In genomic region chr2:1300284-1300683, GRCh38 we compare ENCODE assay signal across 33 cellular contexts.
"Had no signal": no experiment of that assay in that cellular context is flagged by ENCODE, and none has a peak within 500 bp of the region (broad histone marks: within the 10 kb centered on the region; RNA-seq: fewer than 3 reads in every experiment).

No MANE protein-coding gene starts in this region.

- H3K36me3 ChIP-seq: ascending aorta had no signal

- H3K9me3 Mint-ChIP-seq: activated B cell treated with CpG ODN at 0.5 μM for 24 hours; activated CD4-positive, alpha-beta memory T cell treated with anti-CD3 and anti-CD28 coated beads for 36 hours; activated CD4-positive, alpha-beta T cell treated with anti-CD3 and anti-CD28 coated beads, Interleukin-2, amount 10 ng/mL, durations not matched to agents 24 days and 14 days; activated CD8-positive, alpha-beta T cell treated with anti-CD3 and anti-CD28 coated beads for 36 hours; activated naive CD4-positive, alpha-beta T cell treated with anti-CD3 and anti-CD28 coated beads, Interleukin-2, amount 10 ng/mL, durations not matched to agents 7 days and 5 days; activated naive CD4-positive, alpha-beta T cell treated with anti-CD3 and anti-CD28 coated beads, Interleukin-2, amount 50 U/mL, for 24 hours; activated naive CD8-positive, alpha-beta T cell treated with anti-CD3 and anti-CD28 coated beads, Interleukin-2, amount 10 ng/mL, durations not matched to agents 7 days and 5 days; activated naive CD8-positive, alpha-beta T cell treated with anti-CD3 and anti-CD28 coated beads, Interleukin-2, amount 50 U/mL, for 24 hours; activated T-cell treated with anti-CD3 and anti-CD28 coated beads, Interleukin-2, amount 50 U/mL, for 24 hours; activated T-helper 2 cell treated with anti-CD3 and anti-CD28 coated beads, Interferon-gamma antibody, Interleukin-2, Interleukin-4, amounts not matched to agents 10 μg/mL and 5 μg/mL and 100 μg/mL, durations not matched to agents 14 hours and 24 hours and 36 hours; T-helper 1 cell treated with Interleukin-12 subunit alpha and Interleukin-12 subunit beta and Interleukin-4 antibody, amounts not matched to agents 30 μg/mL and 1 μg/mL, for 36 hours; T-helper 2 cell treated with Interferon-gamma antibody and Interleukin-4, amounts not matched to agents 5 μg/mL and 100 μg/mL, for 36 hours had no signal

- H3K4me3 Mint-ChIP-seq: activated B cell treated with CpG ODN at 0.5 μM for 24 hours; activated CD4-positive, alpha-beta memory T cell treated with anti-CD3 and anti-CD28 coated beads for 36 hours; activated CD4-positive, alpha-beta T cell treated with anti-CD3 and anti-CD28 coated beads, Interleukin-2, amount 10 ng/mL, durations not matched to agents 24 days and 14 days; activated CD8-positive, alpha-beta T cell treated with anti-CD3 and anti-CD28 coated beads for 36 hours; activated naive CD4-positive, alpha-beta T cell treated with anti-CD3 and anti-CD28 coated beads, Interleukin-2, amount 10 ng/mL, durations not matched to agents 7 days and 5 days; activated naive CD4-positive, alpha-beta T cell treated with anti-CD3 and anti-CD28 coated beads, Interleukin-2, amount 50 U/mL, for 24 hours; activated naive CD8-positive, alpha-beta T cell; activated naive CD8-positive, alpha-beta T cell treated with anti-CD3 and anti-CD28 coated beads, Interleukin-2, amount 10 ng/mL, durations not matched to agents 7 days and 5 days; activated naive CD8-positive, alpha-beta T cell treated with anti-CD3 and anti-CD28 coated beads, Interleukin-2, amount 50 U/mL, for 24 hours; activated T-cell treated with anti-CD3 and anti-CD28 coated beads, Interleukin-2, amount 50 U/mL, for 24 hours; brain; T-helper 1 cell treated with Interleukin-12 subunit alpha and Interleukin-12 subunit beta and Interleukin-4 antibody, amounts not matched to agents 30 μg/mL and 1 μg/mL, for 36 hours; T-helper 2 cell treated with Interferon-gamma antibody and Interleukin-4, amounts not matched to agents 5 μg/mL and 100 μg/mL, for 36 hours had no signal

- H3K27ac ChIP-seq: ascending aorta, VCaP had no signal

- H3K4me1 Mint-ChIP-seq: activated CD4-positive, alpha-beta T cell treated with anti-CD3 and anti-CD28 coated beads, Interleukin-2, amount 10 ng/mL, durations not matched to agents 24 days and 14 days; activated naive CD4-positive, alpha-beta T cell treated with anti-CD3 and anti-CD28 coated beads, Interleukin-2, amount 10 ng/mL, durations not matched to agents 7 days and 5 days; activated naive CD8-positive, alpha-beta T cell treated with anti-CD3 and anti-CD28 coated beads, Interleukin-2, amount 10 ng/mL, durations not matched to agents 7 days and 5 days had no signal

- H3K27me3 Mint-ChIP-seq: activated B cell treated with CpG ODN at 0.5 μM for 24 hours; activated CD4-positive, alpha-beta memory T cell treated with anti-CD3 and anti-CD28 coated beads for 36 hours; activated CD4-positive, alpha-beta T cell treated with anti-CD3 and anti-CD28 coated beads, Interleukin-2, amount 10 ng/mL, durations not matched to agents 24 days and 14 days; activated CD8-positive, alpha-beta T cell treated with anti-CD3 and anti-CD28 coated beads for 36 hours; activated naive CD4-positive, alpha-beta T cell treated with anti-CD3 and anti-CD28 coated beads, Interleukin-2, amount 10 ng/mL, durations not matched to agents 7 days and 5 days; activated naive CD4-positive, alpha-beta T cell treated with anti-CD3 and anti-CD28 coated beads, Interleukin-2, amount 50 U/mL, for 24 hours; activated naive CD8-positive, alpha-beta T cell; activated naive CD8-positive, alpha-beta T cell treated with anti-CD3 and anti-CD28 coated beads, Interleukin-2, amount 10 ng/mL, durations not matched to agents 7 days and 5 days; activated naive CD8-positive, alpha-beta T cell treated with anti-CD3 and anti-CD28 coated beads, Interleukin-2, amount 50 U/mL, for 24 hours; activated T-cell treated with anti-CD3 and anti-CD28 coated beads, Interleukin-2, amount 50 U/mL, for 24 hours had no signal

- H3K27me3 ChIP-seq: ascending aorta had no signal

- ATAC-seq: activated CD8-positive, alpha-beta T cell treated with anti-CD3 and anti-CD28 coated beads for 36 hours; activated naive CD8-positive, alpha-beta T cell treated with anti-CD3 and anti-CD28 coated beads, Interleukin-2, amount 50 U/mL, for 24 hours had no signal

- FAIRE-seq: TTC549 had no signal

- H3K27ac Mint-ChIP-seq: activated B cell treated with CpG ODN at 0.5 μM for 24 hours; activated CD4-positive, alpha-beta memory T cell treated with anti-CD3 and anti-CD28 coated beads for 36 hours; activated CD4-positive, alpha-beta T cell treated with anti-CD3 and anti-CD28 coated beads, Interleukin-2, amount 10 ng/mL, durations not matched to agents 24 days and 14 days; activated CD8-positive, alpha-beta T cell treated with anti-CD3 and anti-CD28 coated beads for 36 hours; activated naive CD4-positive, alpha-beta T cell treated with anti-CD3 and anti-CD28 coated beads, Interleukin-2, amount 10 ng/mL, durations not matched to agents 7 days and 5 days; activated naive CD4-positive, alpha-beta T cell treated with anti-CD3 and anti-CD28 coated beads, Interleukin-2, amount 50 U/mL, for 24 hours; activated naive CD8-positive, alpha-beta T cell; activated naive CD8-positive, alpha-beta T cell treated with anti-CD3 and anti-CD28 coated beads, Interleukin-2, amount 10 ng/mL, durations not matched to agents 7 days and 5 days; activated naive CD8-positive, alpha-beta T cell treated with anti-CD3 and anti-CD28 coated beads, Interleukin-2, amount 50 U/mL, for 24 hours; activated T-cell treated with anti-CD3 and anti-CD28 coated beads, Interleukin-2, amount 50 U/mL, for 24 hours; activated T-helper 2 cell treated with anti-CD3 and anti-CD28 coated beads, Interferon-gamma antibody, Interleukin-2, Interleukin-4, amounts not matched to agents 10 μg/mL and 5 μg/mL and 100 μg/mL, durations not matched to agents 14 hours and 24 hours and 36 hours; brain; T-helper 1 cell treated with Interleukin-12 subunit alpha and Interleukin-12 subunit beta and Interleukin-4 antibody, amounts not matched to agents 30 μg/mL and 1 μg/mL, for 36 hours; T-helper 2 cell treated with Interferon-gamma antibody and Interleukin-4, amounts not matched to agents 5 μg/mL and 100 μg/mL, for 36 hours had no signal

- H3K4me1 ChIP-seq: ascending aorta had no signal

- DNase-seq: activated B cell treated with CpG ODN at 0.5 μM for 24 hours; activated CD4-positive, alpha-beta memory T cell treated with anti-CD3 and anti-CD28 coated beads for 36 hours; activated CD4-positive, alpha-beta T cell treated with anti-CD3 and anti-CD28 coated beads for 4 hours; activated CD4-positive, alpha-beta T cell treated with anti-CD3 and anti-CD28 coated beads, Interleukin-2, amount 10 ng/mL, durations not matched to agents 24 days and 14 days; activated CD4-positive, alpha-beta T cell treated with anti-CD3 and anti-CD28 coated beads, Interleukin-2, amount 50 U/mL, for 1 hour; activated CD4-positive, alpha-beta T cell treated with anti-CD3 and anti-CD28 coated beads, Interleukin-2, amount 50 U/mL, for 4 hours; activated CD4-positive, CD25-positive, alpha-beta regulatory T cell treated with anti-CD3 and anti-CD28 coated beads, Interleukin-2, amount 50 U/mL, for 72 hours; activated CD8-positive, alpha-beta memory T cell treated with anti-CD3 and anti-CD28 coated beads, Interleukin-2, amount 50 U/mL, for 48 hours; activated CD8-positive, alpha-beta T cell treated with anti-CD3 and anti-CD28 coated beads for 36 hours; activated effector memory CD4-positive, alpha-beta T cell treated with Interleukin-2 at 50 U/mL for 16 hours; activated gamma-delta T cell; activated naive CD4-positive, alpha-beta T cell treated with anti-CD3 and anti-CD28 coated beads, Interleukin-2, amount 10 ng/mL, durations not matched to agents 7 days and 5 days; activated naive CD4-positive, alpha-beta T cell treated with Interleukin-2 at 50 U/mL for 16 hours; activated naive CD8-positive, alpha-beta T cell treated with anti-CD3 and anti-CD28 coated beads, Interleukin-2, amount 10 ng/mL, durations not matched to agents 7 days and 5 days; activated naive CD8-positive, alpha-beta T cell treated with anti-CD3 and anti-CD28 coated beads, Interleukin-2, amount 50 U/mL, for 24 hours; activated T-cell treated with anti-CD3 and anti-CD28 coated beads, Interleukin-2, amount 50 U/mL, for 24 hours; activated T-cell treated with anti-CD3 and anti-CD28 coated beads, Interleukin-2, amount 50 U/mL, for 48 hours; amygdala; anterior cingulate cortex; central memory CD4-positive, alpha-beta T cell; SW 1271; T-helper 1 cell; T-helper 2 cell; T-helper 9 cell had no signal

- H3K36me3 Mint-ChIP-seq: activated CD4-positive, alpha-beta memory T cell treated with anti-CD3 and anti-CD28 coated beads for 36 hours; activated naive CD4-positive, alpha-beta T cell treated with anti-CD3 and anti-CD28 coated beads, Interleukin-2, amount 10 ng/mL, durations not matched to agents 7 days and 5 days; activated naive CD8-positive, alpha-beta T cell treated with anti-CD3 and anti-CD28 coated beads, Interleukin-2, amount 10 ng/mL, durations not matched to agents 7 days and 5 days; brain had no signal

- H3K4me3 ChIP-seq: ascending aorta had no signal
